Comparison of ENCODE assay signal across 33 cellular contexts in the genomic region with DNA sequence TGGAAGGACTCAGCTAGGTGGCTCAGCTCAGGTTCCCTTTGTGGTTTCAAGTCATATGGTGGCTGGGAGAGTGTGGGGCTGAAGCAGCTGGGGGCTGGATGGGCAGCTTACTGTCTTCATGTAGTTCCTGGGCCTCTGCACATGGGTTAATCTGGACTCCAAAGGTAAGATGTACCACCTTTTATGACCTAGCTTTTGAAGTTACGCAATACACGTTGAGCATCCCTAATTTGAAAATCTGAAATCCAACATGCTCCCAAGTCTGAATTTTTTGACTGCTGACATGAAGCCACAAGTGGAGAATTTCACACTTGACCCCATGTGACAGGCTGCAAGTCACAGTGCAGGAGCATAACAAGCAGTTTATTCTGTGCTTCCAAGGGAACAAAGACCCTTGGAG.
"Had no signal": no experiment of that assay in that cellular context is flagged by ENCODE, and none has a peak within 500 bp of the region (broad histone marks: within the 10 kb centered on the region; RNA-seq: fewer than 3 reads in every experiment).

No MANE protein-coding gene starts in this region.

- H3K36me3 ChIP-seq: adrenal gland, brain microvascular endothelial cell, breast epithelium had no signal

- H3K27me3 ChIP-seq: adrenal gland, body of pancreas, brain microvascular endothelial cell, breast epithelium had no signal

- DNase-seq: activated B cell treated with CpG ODN at 0.5 μM for 24 hours; activated CD4-positive, alpha-beta memory T cell treated with anti-CD3 and anti-CD28 coated beads for 36 hours; activated CD4-positive, alpha-beta T cell treated with anti-CD3 and anti-CD28 coated beads for 4 hours; activated CD4-positive, alpha-beta T cell treated with anti-CD3 and anti-CD28 coated beads, Interleukin-2, amount 10 ng/mL, durations not matched to agents 24 days and 14 days; activated CD4-positive, alpha-beta T cell treated with anti-CD3 and anti-CD28 coated beads, Interleukin-2, amount 50 U/mL, for 1 hour; activated CD4-positive, alpha-beta T cell treated with anti-CD3 and anti-CD28 coated beads, Interleukin-2, amount 50 U/mL, for 4 hours; activated CD4-positive, CD25-positive, alpha-beta regulatory T cell treated with anti-CD3 and anti-CD28 coated beads, Interleukin-2, amount 50 U/mL, for 72 hours; activated CD8-positive, alpha-beta memory T cell treated with anti-CD3 and anti-CD28 coated beads, Interleukin-2, amount 50 U/mL, for 4 hours; activated CD8-positive, alpha-beta T cell treated with anti-CD3 and anti-CD28 coated beads for 36 hours; activated effector memory CD4-positive, alpha-beta T cell treated with anti-CD3 and anti-CD28 coated beads, Interleukin-2, amount 50 U/mL, for 16 hours; activated gamma-delta T cell treated with Interleukin-2 at 50 U/mL for 16 hours; activated naive CD4-positive, alpha-beta T cell; activated naive CD4-positive, alpha-beta T cell treated with anti-CD3 and anti-CD28 coated beads for 36 hours; activated naive CD4-positive, alpha-beta T cell treated with anti-CD3 and anti-CD28 coated beads, Interleukin-2, amount 50 U/mL, for 16 hours; activated naive CD8-positive, alpha-beta T cell treated with anti-CD3 and anti-CD28 coated beads for 36 hours; activated T-cell treated with anti-CD3 and anti-CD28 coated beads for 4 hours; activated T-cell treated with anti-CD3 and anti-CD28 coated beads, Interleukin-2, amount 50 U/mL, for 1 hour; activated T-cell treated with anti-CD3 and anti-CD28 coated beads, Interleukin-2, amount 50 U/mL, for 4 hours; activated T-cell treated with anti-CD3 and anti-CD28 coated beads, Interleukin-2, amount 50 U/mL, for 72 hours; adrenal gland; amniotic stem cell; aorta; body of pancreas; brain microvascular endothelial cell; central memory CD4-positive, alpha-beta T cell; T-helper 2 cell; T-helper 9 cell had no signal

- ATAC-seq: activated CD8-positive, alpha-beta T cell treated with anti-CD3 and anti-CD28 coated beads for 36 hours; activated naive CD4-positive, alpha-beta T cell treated with anti-CD3 and anti-CD28 coated beads, Interleukin-2, amount 50 U/mL, for 72 hours; activated T-cell treated with anti-CD3 and anti-CD28 coated beads, Interleukin-2, amount 50 U/mL, for 4 hours; activated T-cell treated with anti-CD3 and anti-CD28 coated beads, Interleukin-2, amount 50 U/mL, for 72 hours; activated T-helper 17 cell treated with anti-CD3 and anti-CD28 coated beads, Interleukin-2, amount 50 U/mL, for 72 hours; body of pancreas had no signal

- FAIRE-seq: astrocyte, TTC549 had no signal

- H3K4me3 ChIP-seq: adrenal gland, body of pancreas, breast epithelium had no signal

- H3K9me3 ChIP-seq: adrenal gland had no signal

- H3K4me1 ChIP-seq: adrenal gland, body of pancreas, breast epithelium had no signal

- H3K27ac ChIP-seq: adrenal gland, body of pancreas, brain microvascular endothelial cell, breast epithelium, VCaP had no signal
